ENCODE assay signal across 18 cellular contexts in the genomic region with DNA sequence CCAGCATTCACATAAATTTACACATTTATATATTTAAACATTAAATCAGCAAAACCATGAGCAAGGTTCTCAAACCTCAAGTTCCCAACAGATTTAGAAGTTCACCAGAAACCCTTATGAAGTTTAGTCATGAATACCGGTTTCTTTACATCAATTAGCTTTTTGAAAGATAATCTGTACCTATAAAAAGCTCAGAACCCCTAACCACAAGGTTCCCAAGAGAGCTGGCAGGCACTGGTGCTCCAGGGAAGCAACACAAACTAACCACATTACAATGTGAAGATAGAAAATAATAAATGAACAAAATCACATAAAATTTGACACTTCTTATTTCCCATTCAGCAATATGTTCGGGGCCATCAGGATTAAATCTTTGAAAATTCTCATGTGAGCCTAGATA.
A peak's percentile ranks its signal among the peaks of the same experiment; 100 is the strongest.
DNase-seq lines count a peak whose midpoint lies in the region; ATAC-seq, FAIRE-seq and TF ChIP-seq lines count a peak whose summit lies in the region.
"Had no signal": no experiment of that assay in that cellular context is flagged by ENCODE, and none has a peak within 500 bp of the region (broad histone marks: within the 10 kb centered on the region; RNA-seq: fewer than 3 reads in every experiment).

No MANE protein-coding gene starts in this region.

- peaks cover 0 to 44% (median 0%) of the 10 kb centered on the region in 3 donors for H3K36me3 ChIP-seq in esophagus squamous epithelium
- H3K36me3 ChIP-seq in prostate gland, result no peaks in the 10 kb centered on the region
- no peaks in the 10 kb centered on the region for H3K36me3 ChIP-seq in testis (ENCODE audit: low read depth, missing control alignments)
- H3K36me3 ChIP-seq in left lung, result peaks cover 0 to 41% of the 10 kb centered on the region in 2 donors

- no TSS peak for BruUV-seq in Calu3 (replicated peaks; lab: Mats Ljungman, UMichigan)

- H3K27ac Mint-ChIP-seq in Calu3 (ENCODE audit: unreplicated experiment), result no peak overlapping the region
- H3K27ac Mint-ChIP-seq: IgD-negative memory B cell; naive thymus-derived CD8-positive, alpha-beta T cell had no signal

- H3K4me3 ChIP-seq in AG10803 (ENCODE audit: low read length), result no peak overlapping the region
- H3K4me3 ChIP-seq in NB4 (ENCODE audit: low read depth, low read length), result no peak overlapping the region
- no peak overlapping the region for H3K4me3 ChIP-seq in esophagus squamous epithelium
- H3K4me3 ChIP-seq in prostate gland, result no peak overlapping the region
- H3K4me3 ChIP-seq in testis, result no peak overlapping the region
- H3K4me3 ChIP-seq in left lung, result no peak overlapping the region
- H3K4me3 ChIP-seq: lung, psoas muscle had no signal

- H3K27me3 ChIP-seq in esophagus squamous epithelium, result no peaks in the 10 kb centered on the region
- no peaks in the 10 kb centered on the region for H3K27me3 ChIP-seq in prostate gland (replicated peaks; ENCODE audit: insufficient read depth)
- no peaks in the 10 kb centered on the region for H3K27me3 ChIP-seq in testis
- no peaks in the 10 kb centered on the region for H3K27me3 ChIP-seq in left lung

- no peaks in the 10 kb centered on the region for H3K4me1 Mint-ChIP-seq in Calu3 (ENCODE audit: low read depth, unreplicated experiment)
- H3K4me1 Mint-ChIP-seq: IgD-negative memory B cell; naive thymus-derived CD8-positive, alpha-beta T cell had no signal

- H3K9me3 ChIP-seq in esophagus squamous epithelium, result no peaks in the 10 kb centered on the region
- no peaks in the 10 kb centered on the region for H3K9me3 ChIP-seq in prostate gland
- no peaks in the 10 kb centered on the region for H3K9me3 ChIP-seq in testis
- H3K9me3 ChIP-seq in left lung, result no peaks in the 10 kb centered on the region
- H3K9me3 ChIP-seq: psoas muscle had no signal

- WGBS in esophagus squamous epithelium, 2 donors, result 68 to 83% methylated on average over 2 of the region's 2 CpGs
- WGBS in prostate gland, result 61% methylated on average over 2 of the region's 2 CpGs
- 80 to 86% methylated on average over 2 of the region's 2 CpGs for WGBS in testis, 2 donors

- no peak for ATAC-seq in left lung
- ATAC-seq: naive thymus-derived CD8-positive, alpha-beta T cell; psoas muscle; stimulated activated naive CD8-positive, alpha-beta T cell treated with anti-CD3 and anti-CD28 coated beads, Interleukin-15, Interleukin-2, amounts not matched to agents 100 U/mL and 50 U/mL, for 24 hours had no signal

- H3K4me1 ChIP-seq in esophagus squamous epithelium (peaks cover 0 to 4% (median 0%) of the 10 kb centered on the region in 3 donors), prostate gland (replicated peaks) (no peaks in the 10 kb centered on the region), testis (peaks cover 7% of the 10 kb centered on the region), left lung (no peaks in the 10 kb centered on the region)
- H3K4me1 ChIP-seq: psoas muscle had no signal

- H3K27me3 Mint-ChIP-seq in Calu3 (ENCODE audit: unreplicated experiment), result no peaks in the 10 kb centered on the region
- H3K27me3 Mint-ChIP-seq: IgD-negative memory B cell; naive thymus-derived CD8-positive, alpha-beta T cell had no signal

- TF ChIP-seq CTCF in AG10803 (conservative IDR thresholded peaks at IDR 0.05; ENCODE audit: low read length), result no peak
- no peak for TF ChIP-seq CTCF in NB4 (IDR thresholded peaks at IDR 0.05; ENCODE audit: low read depth, low read length)
- no peak for TF ChIP-seq CTCF in esophagus squamous epithelium (IDR thresholded peaks at IDR 0.05)
- TF ChIP-seq CTCF in prostate gland (IDR thresholded peaks at IDR 0.05), result no peak
- TF ChIP-seq CTCF in testis (IDR thresholded peaks at IDR 0.05), result no peak
- TF ChIP-seq CTCF in Calu3 (IDR thresholded peaks at IDR 0.05; ENCODE audit: unreplicated experiment), result no peak
- no peak for TF ChIP-seq CTCF in left lung (IDR thresholded peaks at IDR 0.05)

- CTCF ChIA-PET in Calu3 (lab: Charles Lee), result no interaction called here

- H3K9me3 Mint-ChIP-seq in Calu3 (ENCODE audit: low read depth, unreplicated experiment), result no peaks in the 10 kb centered on the region
- H3K9me3 Mint-ChIP-seq: IgD-negative memory B cell; naive thymus-derived CD8-positive, alpha-beta T cell had no signal

- DNase-seq in AG10803 (ENCODE audit: low read depth), result peak; percentile 37
- DNase-seq in NB4 (ENCODE audit: low read depth), result peak; percentile 3
- no peak for DNase-seq in esophagus squamous epithelium (lab: John Stamatoyannopoulos, UW)
- DNase-seq in prostate gland (ENCODE audit: low spot score), result no peak
- DNase-seq in testis, result no peak
- no peak for DNase-seq in RCC 7860 (ENCODE audit: low spot score)
- no peak for DNase-seq in Calu3
- no peak for DNase-seq in left lung
- DNase-seq: amniotic stem cell; naive thymus-derived CD8-positive, alpha-beta T cell; NCI-H1930; psoas muscle; Right ventricle myocardium superior; stimulated activated naive CD8-positive, alpha-beta T cell treated with anti-CD3 and anti-CD28 coated beads, Interleukin-15, Interleukin-2, amounts not matched to agents 100 U/mL and 50 U/mL, for 24 hours; T1000 had no signal

- FAIRE-seq in RCC 7860 (lab: Jason Lieb, UNC), result no peak
- FAIRE-seq: colon had no signal

- H3K36me3 Mint-ChIP-seq in Calu3 (ENCODE audit: insufficient read depth, unreplicated experiment), result no peaks in the 10 kb centered on the region
- H3K36me3 Mint-ChIP-seq: IgD-negative memory B cell; naive thymus-derived CD8-positive, alpha-beta T cell had no signal

- intact Hi-C loops in esophagus squamous epithelium (cut with DNase I) (no loop called here), prostate gland (cut with DNase I) (loop anchor here (10.0 kb wide), 1 partner anchor 150 kb away; the partner anchor contains the start of gene FBN1), testis (cut with DNase I; ENCODE audit: low total_unique reads) (no loop called here), Calu3 (cut with micrococcal nuclease; ENCODE audit: unreplicated experiment) (no loop called here), left lung (cut with DNase I) (no loop called here)

- no peak overlapping the region for H3K4me3 Mint-ChIP-seq in Calu3 (ENCODE audit: low read depth, unreplicated experiment)
- H3K4me3 Mint-ChIP-seq: IgD-negative memory B cell; naive thymus-derived CD8-positive, alpha-beta T cell had no signal

- TF ChIP-seq POLR2A in NB4 (IDR thresholded peaks at IDR 0.05; ENCODE audit: extremely low read depth, insufficient read length) (no peak), esophagus squamous epithelium (IDR thresholded peaks at IDR 0.05) (no peak), prostate gland (IDR thresholded peaks at IDR 0.05) (no peak), testis (IDR thresholded peaks at IDR 0.05) (no peak)

- H3K27ac ChIP-seq in esophagus squamous epithelium, result peak overlapping the region; percentile 3 to 51 (median 40)
- peak overlapping the region; percentile 19 to 41 for H3K27ac ChIP-seq in prostate gland
- H3K27ac ChIP-seq in testis, result peak overlapping the region in 1 of 2 donors; percentile 65
- peak overlapping the region in 1 of 2 donors; percentile 73 for H3K27ac ChIP-seq in left lung

Comparison
In these comparisons a context has a peak if more than half of its experiments do, and no peak if none do; other contexts are left out.
1. DNase-seq: peak in AG10803 (single experiment) and NB4 (single experiment); none in esophagus squamous epithelium (single experiment), prostate gland (single experiment), testis (single experiment), RCC 7860 (single experiment), Calu3 (single experiment) and left lung (0 of 2).